In genomic region chr6:137157601-137158000, GRCh38 we compare ENCODE assay signal across 1 cellular context.
A peak's percentile ranks its signal among the peaks of the same experiment; 100 is the strongest.
TF ChIP-seq lines count a peak whose summit lies in the region.

No MANE protein-coding gene starts in this region.

TF ChIP-seq in K562, 482 proteins besides CTCF, POLR2A, EP300 and RAD21 (continued from another document):
- TF ChIP-seq USF2 (CRISPR knock-in tag; IDR thresholded peaks at IDR 0.05) (no peak), L3MBTL2 (IDR thresholded peaks at IDR 0.05) (peak; percentile 60; the same call in 1 of the 2 replicates), ZNF408 (CRISPR knock-in tag; IDR thresholded peaks at IDR 0.05; ENCODE audit: low read depth) (no peak), ERF (CRISPR knock-in tag; IDR thresholded peaks at IDR 0.05) (no peak), GABPB2 (CRISPR knock-in tag; conservative IDR thresholded peaks at IDR 0.05) (no peak), PRDM10 (IDR thresholded peaks at IDR 0.05; ENCODE audit: partially characterized antibody) (peak; percentile 28), SMAD4 (CRISPR knock-in tag; conservative IDR thresholded peaks at IDR 0.05) (no peak)
